Comparison of ENCODE assay signal across 1 cellular context in the genomic region with DNA sequence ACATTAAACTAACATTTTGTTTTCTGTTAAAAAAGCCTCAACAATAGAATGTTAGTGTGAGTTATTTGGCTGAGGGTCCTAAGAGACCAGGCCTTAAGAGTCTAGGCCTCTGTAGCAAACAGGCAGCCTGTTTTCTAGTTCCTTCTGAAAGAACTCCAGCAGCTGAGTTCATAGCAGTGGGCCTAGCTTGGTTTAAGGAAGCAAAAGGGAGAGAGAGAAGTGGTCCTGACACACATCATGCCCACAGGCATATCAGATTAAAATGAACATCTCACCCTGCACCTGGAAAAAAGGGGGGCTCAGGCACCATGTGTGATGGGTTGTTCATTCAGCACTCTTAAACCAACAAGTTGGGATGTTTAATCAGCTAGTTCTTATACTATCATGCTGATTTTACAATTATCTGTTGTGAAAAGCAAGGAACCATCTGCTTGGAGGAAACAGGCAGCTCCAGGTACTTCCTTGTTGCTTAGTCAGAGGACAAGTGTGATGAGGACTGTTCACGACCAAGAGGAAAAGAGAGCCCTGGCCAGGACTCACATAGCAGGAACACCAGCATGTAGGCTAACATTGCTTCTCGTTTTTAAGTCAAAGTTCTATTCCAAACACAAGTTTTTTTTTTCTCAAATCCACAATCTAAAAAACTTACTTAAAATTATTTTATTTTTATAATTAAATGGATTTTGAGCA.
TF ChIP-seq lines count a peak whose summit lies in the region.

No MANE protein-coding gene starts in this region.

TF ChIP-seq in SK-N-SH, 30 proteins besides CTCF, POLR2A, EP300 and RAD21 (continued from another document):
- TF ChIP-seq, protein P1, sequence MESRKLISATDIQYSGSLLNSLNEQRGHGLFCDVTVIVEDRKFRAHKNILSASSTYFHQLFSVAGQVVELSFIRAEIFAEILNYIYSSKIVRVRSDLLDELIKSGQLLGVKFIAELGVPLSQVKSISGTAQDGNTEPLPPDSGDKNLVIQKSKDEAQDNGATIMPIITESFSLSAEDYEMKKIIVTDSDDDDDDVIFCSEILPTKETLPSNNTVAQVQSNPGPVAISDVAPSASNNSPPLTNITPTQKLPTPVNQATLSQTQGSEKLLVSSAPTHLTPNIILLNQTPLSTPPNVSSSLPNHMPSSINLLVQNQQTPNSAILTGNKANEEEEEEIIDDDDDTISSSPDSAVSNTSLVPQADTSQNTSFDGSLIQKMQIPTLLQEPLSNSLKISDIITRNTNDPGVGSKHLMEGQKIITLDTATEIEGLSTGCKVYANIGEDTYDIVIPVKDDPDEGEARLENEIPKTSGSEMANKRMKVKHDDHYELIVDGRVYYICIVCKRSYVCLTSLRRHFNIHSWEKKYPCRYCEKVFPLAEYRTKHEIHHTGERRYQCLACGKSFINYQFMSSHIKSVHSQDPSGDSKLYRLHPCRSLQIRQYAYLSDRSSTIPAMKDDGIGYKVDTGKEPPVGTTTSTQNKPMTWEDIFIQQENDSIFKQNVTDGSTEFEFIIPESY (IDR thresholded peaks at IDR 0.05; ENCODE audit: borderline replicate concordance, low read depth): no peak
- no peak for TF ChIP-seq NFIC (IDR thresholded peaks at IDR 0.05; ENCODE audit: borderline replicate concordance)
- TF ChIP-seq, protein P2, sequence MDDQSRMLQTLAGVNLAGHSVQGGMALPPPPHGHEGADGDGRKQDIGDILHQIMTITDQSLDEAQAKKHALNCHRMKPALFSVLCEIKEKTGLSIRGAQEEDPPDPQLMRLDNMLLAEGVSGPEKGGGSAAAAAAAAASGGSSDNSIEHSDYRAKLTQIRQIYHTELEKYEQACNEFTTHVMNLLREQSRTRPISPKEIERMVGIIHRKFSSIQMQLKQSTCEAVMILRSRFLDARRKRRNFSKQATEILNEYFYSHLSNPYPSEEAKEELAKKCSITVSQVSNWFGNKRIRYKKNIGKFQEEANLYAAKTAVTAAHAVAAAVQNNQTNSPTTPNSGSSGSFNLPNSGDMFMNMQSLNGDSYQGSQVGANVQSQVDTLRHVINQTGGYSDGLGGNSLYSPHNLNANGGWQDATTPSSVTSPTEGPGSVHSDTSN (IDR thresholded peaks at IDR 0.05): no peak
- TF ChIP-seq, protein P3, sequence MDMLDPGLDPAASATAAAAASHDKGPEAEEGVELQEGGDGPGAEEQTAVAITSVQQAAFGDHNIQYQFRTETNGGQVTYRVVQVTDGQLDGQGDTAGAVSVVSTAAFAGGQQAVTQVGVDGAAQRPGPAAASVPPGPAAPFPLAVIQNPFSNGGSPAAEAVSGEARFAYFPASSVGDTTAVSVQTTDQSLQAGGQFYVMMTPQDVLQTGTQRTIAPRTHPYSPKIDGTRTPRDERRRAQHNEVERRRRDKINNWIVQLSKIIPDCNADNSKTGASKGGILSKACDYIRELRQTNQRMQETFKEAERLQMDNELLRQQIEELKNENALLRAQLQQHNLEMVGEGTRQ (IDR thresholded peaks at IDR 0.05; ENCODE audit: borderline replicate concordance, low read depth, low read length): no peak
- TF ChIP-seq ELF1 (IDR thresholded peaks at IDR 0.05): no peak
